In genomic region chr2:157866202-157866601, GRCh38 we compare ENCODE assay signal across 1 cellular context.
TF ChIP-seq lines count a peak whose summit lies in the region.

No MANE protein-coding gene starts in this region.

TF ChIP-seq in GM23338, 12 proteins besides CTCF, POLR2A, EP300 and RAD21:
- TF ChIP-seq ZNF462 (CRISPR knock-in tag; IDR thresholded peaks at IDR 0.05), result peak; percentile 42; the same call in 1 of the 2 replicates
- no peak for TF ChIP-seq ZNF331 (CRISPR knock-in tag; IDR thresholded peaks at IDR 0.05; ENCODE audit: low read depth)
